Comparison of ENCODE assay signal across 9 cellular contexts in genomic region chr4:88033309-88033708, GRCh38. TPM values are rescaled to one million over a fixed set of nuclear protein-coding genes. Genes with fewer than 3 reads are reported as not detected.
DNase-seq lines count a peak whose midpoint lies in the region; ATAC-seq and TF ChIP-seq lines count a peak whose summit lies in the region.
"Had no signal": no experiment of that assay in that cellular context is flagged by ENCODE, and none has a peak within 500 bp of the region (broad histone marks: within the 10 kb centered on the region; RNA-seq: fewer than 3 reads in every experiment).

No MANE protein-coding gene starts in this region.

- in situ Hi-C loops in transverse colon (cut with MboI; ENCODE audit: low pct_ligation_motif_present in 1 of 4, low pct_unique_long_range_greater_than_20kb in 1 of 4, low sequenced_read_pairs in 3 of 4) = loop anchor here (10.0 to 25.0 kb wide), 4 partner anchors 181 to 481 kb away; partner anchors contain the start of genes HERC6 (in 1 of the 4) and PYURF (in 1 of the 4)

- TF ChIP-seq CTCF in transverse colon (IDR thresholded peaks at IDR 0.05) = peak; percentile 63 to 70 (median 65)

- intact Hi-C loops in transverse colon (cut with DNase I; ENCODE audit: low total_unique reads) = loop anchor here (5.0 kb wide), 1 partner anchor 179 kb away; no protein-coding TSS in a partner anchor

- H3K4me3 ChIP-seq in CD8-positive, alpha-beta memory T cell (ENCODE audit: low read length) = no peak overlapping the region
- H3K4me3 ChIP-seq in SJCRH30 (no peak overlapping the region), transverse colon (no peak overlapping the region)

- CTCF ChIA-PET in CD8-positive, alpha-beta memory T cell (lab: Charles Lee) = interaction anchor here (0.7 to 1.5 kb wide), 14 partner anchors 10 to 637 kb away, joined by 3 to 17 read pairs (median 4); no protein-coding TSS in a partner anchor

- no peaks in the 10 kb centered on the region for H3K27me3 Mint-ChIP-seq in CD8-positive, alpha-beta memory T cell
- H3K27me3 Mint-ChIP-seq: activated B cell treated with CpG ODN at 0.5 μM for 24 hours had no signal

- H3K9me3 Mint-ChIP-seq in CD8-positive, alpha-beta memory T cell = no peaks in the 10 kb centered on the region
- H3K9me3 Mint-ChIP-seq: activated B cell treated with CpG ODN at 0.5 μM for 24 hours had no signal

- H3K27me3 ChIP-seq in CD8-positive, alpha-beta memory T cell (ENCODE audit: insufficient read depth, low read length, poor library complexity, severe bottlenecking) = no peaks in the 10 kb centered on the region
- H3K27me3 ChIP-seq in SJCRH30 (no peaks in the 10 kb centered on the region), transverse colon (no peaks in the 10 kb centered on the region)

- no peak overlapping the region for H3K27ac ChIP-seq in CD8-positive, alpha-beta memory T cell (ENCODE audit: low read depth, low read length)
- H3K27ac ChIP-seq in SJCRH30 (no peak overlapping the region), transverse colon (no peak overlapping the region)

- POLR2A ChIA-PET in CD8-positive, alpha-beta memory T cell (lab: Charles Lee) = no interaction called here

- H3K27ac Mint-ChIP-seq in CD8-positive, alpha-beta memory T cell = no peak overlapping the region
- H3K27ac Mint-ChIP-seq: activated B cell treated with CpG ODN at 0.5 μM for 24 hours had no signal

- H3K4me1 Mint-ChIP-seq in CD8-positive, alpha-beta memory T cell = peaks cover 0 to 1% (median 0%) of the 10 kb centered on the region in 3 donors
- H3K4me1 Mint-ChIP-seq: activated B cell treated with CpG ODN at 0.5 μM for 24 hours had no signal

- H3K36me3 Mint-ChIP-seq in CD8-positive, alpha-beta memory T cell = peaks cover 3 to 23% (median 10%) of the 10 kb centered on the region in 3 donors

- H3K4me1 ChIP-seq in CD8-positive, alpha-beta memory T cell (ENCODE audit: insufficient read depth, low read length) = no peaks in the 10 kb centered on the region
- peaks cover 13% of the 10 kb centered on the region for H3K4me1 ChIP-seq in SJCRH30
- H3K4me1 ChIP-seq in transverse colon = peaks cover 0 to 3% (median 0%) of the 10 kb centered on the region in 4 donors

- peak in 4 of 5 donors; percentile 11 to 46 (median 38) for DNase-seq in CD8-positive, alpha-beta memory T cell
- DNase-seq in SJCRH30 (peak; percentile 52 to 83), left kidney (ENCODE audit: low read depth, low spot score) (peak; percentile 85), transverse colon (peak; percentile 25), UCSD-AML1 (lab: John Stamatoyannopoulos, UW; ENCODE audit: unreplicated experiment) (no peak)
- peak; percentile 36 for DNase-seq in central memory CD4-positive, alpha-beta T cell
- DNase-seq: activated B cell treated with CpG ODN at 0.5 μM for 24 hours had no signal

- H3K4me3 Mint-ChIP-seq in CD8-positive, alpha-beta memory T cell = no peak overlapping the region
- H3K4me3 Mint-ChIP-seq: activated B cell treated with CpG ODN at 0.5 μM for 24 hours had no signal

- no peaks in the 10 kb centered on the region for H3K36me3 ChIP-seq in CD8-positive, alpha-beta memory T cell (ENCODE audit: insufficient read depth, low read length)
- H3K36me3 ChIP-seq in SJCRH30 (peaks cover 61% of the 10 kb centered on the region), transverse colon (peaks cover 0 to 11% (median 2%) of the 10 kb centered on the region in 4 donors)

- ATAC-seq in GM18861 (IDR thresholded peaks at IDR 0.05; ENCODE audit: unreplicated experiment) = peak; percentile 76
- ATAC-seq in HG03571 (IDR thresholded peaks at IDR 0.05; ENCODE audit: unreplicated experiment) = peak; percentile 62

- TF ChIP-seq EP300 in transverse colon (IDR thresholded peaks at IDR 0.05; ENCODE audit: low read depth) = no peak

- no peaks in the 10 kb centered on the region for H3K9me3 ChIP-seq in CD8-positive, alpha-beta memory T cell (ENCODE audit: low read length)
- H3K9me3 ChIP-seq in SJCRH30 (replicated peaks) = no peaks in the 10 kb centered on the region
- H3K9me3 ChIP-seq in transverse colon = no peaks in the 10 kb centered on the region

- no peak for TF ChIP-seq POLR2A in transverse colon (IDR thresholded peaks at IDR 0.05)

RNA-seq across cellular contexts. Expression of gene PKD2, which starts 25.9 kb away (rescaled TPM):
- total RNA-seq in CD8-positive, alpha-beta memory T cell = 1 to 10 TPM; 7.1 to 8.3 TPM
- 4.9 TPM for polyA plus RNA-seq in CD8-positive, alpha-beta memory T cell
- total RNA-seq in SJCRH30 (2014; rRNA removed; shearing (Covaris generic)) = 32.1 and 34.2 TPM in 2 replicates
- total RNA-seq in transverse colon = 10 to 100 TPM; 15.7 to 48.0 (median 21.5) TPM

RNA-seq across cellular contexts. Expression of gene SPP1, which starts 57.8 kb away (rescaled TPM):
- 1 to 10 TPM; 4.9 to 7.2 TPM for total RNA-seq in CD8-positive, alpha-beta memory T cell
- not detected for polyA plus RNA-seq in CD8-positive, alpha-beta memory T cell
- total RNA-seq in SJCRH30 (2014; rRNA removed; shearing (Covaris generic)) = 0.38 and 0.87 TPM in 2 replicates
- 10 to 100 TPM in 3 of 4 donors, 1 to 10 TPM in 1; 5.6 to 23.5 (median 13.7) TPM for total RNA-seq in transverse colon
- total RNA-seq: activated B cell treated with CpG ODN at 0.5 μM for 24 hours had no signal
